1 cellular context compared by ENCODE assay signal in genomic region chr6:35310265-35310831, GRCh38.
TF ChIP-seq lines count a peak whose summit lies in the region.

No MANE protein-coding gene starts in this region.

TF ChIP-seq in K562, 482 proteins besides CTCF, POLR2A, EP300 and RAD21:
- TF ChIP-seq HMBOX1 (IDR thresholded peaks at IDR 0.05) (0 out of 2 replicates have a peak, but pooled peaks have one; percentile 44), BRF1 (IDR thresholded peaks at IDR 0.05; ENCODE audit: borderline replicate concordance, extremely low read depth, insufficient read length) (no peak)
